8 cellular contexts compared by ENCODE assay signal in the genomic region with DNA sequence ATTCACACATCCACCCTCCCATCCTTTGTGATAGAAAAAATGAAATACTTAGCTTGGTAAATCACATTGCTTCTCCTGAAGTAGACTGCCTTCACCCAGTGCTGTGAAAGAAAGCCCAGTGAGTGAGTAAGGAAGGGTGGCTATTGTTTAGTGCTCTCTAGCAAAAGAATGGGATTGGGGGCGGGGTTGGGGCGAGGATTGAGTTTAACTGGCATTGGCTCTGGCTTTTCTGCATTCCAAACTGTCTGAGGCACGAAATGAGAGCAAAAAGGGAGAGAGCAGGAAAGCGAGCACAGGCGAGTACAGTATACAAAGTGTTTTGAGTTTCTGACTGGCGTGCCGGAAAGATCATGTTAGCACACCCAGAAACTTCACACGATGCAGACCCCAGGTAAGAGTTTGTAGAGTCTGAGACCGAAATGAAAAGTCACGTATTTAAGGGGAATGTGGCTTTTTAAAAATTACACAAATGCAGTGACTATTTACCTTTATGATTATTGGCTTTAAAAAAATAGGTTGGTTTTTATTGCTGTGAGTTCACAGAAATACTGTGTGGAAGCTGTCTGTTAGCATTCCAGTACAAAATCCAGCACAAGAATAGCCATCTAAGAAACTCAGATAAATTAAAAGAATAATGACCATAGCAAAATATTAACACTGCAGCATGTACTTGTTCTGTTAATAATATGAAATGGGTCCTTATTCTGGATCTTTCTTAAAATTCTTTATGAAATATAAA.
DNase-seq lines count a peak whose midpoint lies in the region; ATAC-seq and TF ChIP-seq lines count a peak whose summit lies in the region.

No MANE protein-coding gene starts in this region.

- H3K36me3 ChIP-seq in stomach, result no peaks in the 10 kb centered on the region

- H3K4me1 ChIP-seq in stomach, result peaks cover 0 to 53% (median 23%) of the 10 kb centered on the region in 4 donors

- no peak for TF ChIP-seq POLR2A in stomach (IDR thresholded peaks at IDR 0.05)

- WGBS in stomach, 5 donors, result 14 to 35% (median 18%) methylated on average over 10 of the region's 10 CpGs

- H3K9me3 ChIP-seq in stomach, result no peaks in the 10 kb centered on the region

- no peak for ATAC-seq in HG03095 (IDR thresholded peaks at IDR 0.05; ENCODE audit: unreplicated experiment)

- intact Hi-C loops in stomach (cut with DNase I; ENCODE audit: low total_unique reads), result no loop called here

- TF ChIP-seq EP300 in stomach (IDR thresholded peaks at IDR 0.05), result no peak

- peak; percentile 60 for DNase-seq in HS-27A (ENCODE audit: low read depth)
- DNase-seq in cardiac fibroblast (ENCODE audit: low read depth in 2 of 2), result peak; percentile 90 to 91
- DNase-seq in iris pigment epithelial cell (ENCODE audit: low read depth), result peak; percentile 89
- peak; percentile 72 for DNase-seq in stomach
- no peak for DNase-seq in SHP77 (lab: John Stamatoyannopoulos, UW)
- DNase-seq in COLO668 (lab: John Stamatoyannopoulos, UW; ENCODE audit: unreplicated experiment), result no peak
- DNase-seq in activated CD4-positive, CD25-positive, alpha-beta regulatory T cell treated with anti-CD3 and anti-CD28 coated beads, Interleukin-2, amount 50 U/mL, for 72 hours, result no peak

- H3K27me3 ChIP-seq in stomach, result no peaks in the 10 kb centered on the region

- TF ChIP-seq CTCF in cardiac fibroblast (IDR thresholded peaks at IDR 0.05; ENCODE audit: low read depth, low read length), result no peak
- no peak for TF ChIP-seq CTCF in stomach (IDR thresholded peaks at IDR 0.05)

- H3K4me3 ChIP-seq in cardiac fibroblast (replicated peaks in 1 of 2; ENCODE audit: low read depth in 2 of 2, low read length in 2 of 2) (peak overlapping the region in 1 of 2 donors; percentile 9), stomach (peak overlapping the region in 3 of 4 donors; percentile 4 to 29 (median 16))

- peak overlapping the region in 4 of 5 donors; percentile 24 to 72 (median 54) for H3K27ac ChIP-seq in stomach

Comparison
In these comparisons a context has a peak if more than half of its experiments do, and no peak if none do; other contexts are left out.
1. DNase-seq: peak in HS-27A (single experiment), cardiac fibroblast (2 of 2), iris pigment epithelial cell (single experiment) and stomach (single experiment); none in SHP77 (0 of 2), COLO668 (single experiment) and activated CD4-positive, CD25-positive, alpha-beta regulatory T cell treated with anti-CD3 and anti-CD28 coated beads, Interleukin-2, amount 50 U/mL, for 72 hours (single experiment).